ENCODE assay signal across 19 cellular contexts in genomic region chr2:13135856-13136255, GRCh38.
DNase-seq lines count a peak whose midpoint lies in the region; ATAC-seq and TF ChIP-seq lines count a peak whose summit lies in the region.
"Had no signal": no experiment of that assay in that cellular context is flagged by ENCODE, and none has a peak within 500 bp of the region (broad histone marks: within the 10 kb centered on the region; RNA-seq: fewer than 3 reads in every experiment).

No MANE protein-coding gene starts in this region.

- TF ChIP-seq RAD21 in liver (IDR thresholded peaks at IDR 0.05): peak; percentile 55 to 57

- H3K4me1 ChIP-seq in heart right ventricle (peaks cover 0 to 5% (median 0%) of the 10 kb centered on the region in 9 donors), right atrium auricular region (no peaks in the 10 kb centered on the region), liver (ENCODE audit: control insufficient read depth in 4 of 4, insufficient read depth in 4 of 4, low read length in 3 of 4) (peaks cover 0 to 19% (median 11%) of the 10 kb centered on the region in 4 donors)
- H3K4me1 ChIP-seq: A549, HAP-1 had no signal

- H3K9me3 ChIP-seq in heart right ventricle: no peaks in the 10 kb centered on the region
- no peaks in the 10 kb centered on the region for H3K9me3 ChIP-seq in right atrium auricular region
- no peaks in the 10 kb centered on the region for H3K9me3 ChIP-seq in liver (ENCODE audit: control insufficient read depth in 4 of 4, low read length in 3 of 4)
- H3K9me3 ChIP-seq: BLaER1, HAP-1 had no signal

- no peak overlapping the region for H3K9ac ChIP-seq in liver (ENCODE audit: low read depth in 1 of 2, low read length in 2 of 2)
- H3K9ac ChIP-seq: BLaER1, GM23248 had no signal

- WGBS in heart right ventricle, 2 donors: 38 to 53% methylated on average over 1 of the region's 1 CpG
- WGBS in liver: 30% methylated on average over 1 of the region's 1 CpG

- H3K27me3 ChIP-seq in heart right ventricle (no peaks in the 10 kb centered on the region), right atrium auricular region (no peaks in the 10 kb centered on the region), liver (ENCODE audit: control insufficient read depth in 4 of 4, insufficient read depth in 4 of 4, low read length in 3 of 4) (no peaks in the 10 kb centered on the region)
- H3K27me3 ChIP-seq: BLaER1 had no signal

- H3K27ac ChIP-seq in heart right ventricle (no peak overlapping the region), right atrium auricular region (no peak overlapping the region), liver (ENCODE audit: low read depth in 1 of 2, low read length in 2 of 2) (peak overlapping the region; percentile 33 to 46)
- H3K27ac ChIP-seq: 22Rv1, A549, BLaER1, GM23248, HL-60 had no signal

- H3K36me3 ChIP-seq in heart right ventricle: no peaks in the 10 kb centered on the region
- no peaks in the 10 kb centered on the region for H3K36me3 ChIP-seq in right atrium auricular region
- H3K36me3 ChIP-seq in liver (ENCODE audit: control insufficient read depth in 4 of 4, insufficient read depth in 3 of 4, low read depth in 1 of 4, low read length in 3 of 4): no peaks in the 10 kb centered on the region
- H3K36me3 ChIP-seq: BLaER1, HAP-1 had no signal

- no peak for TF ChIP-seq CTCF in heart right ventricle (IDR thresholded peaks at IDR 0.05)
- TF ChIP-seq CTCF in right atrium auricular region (IDR thresholded peaks at IDR 0.05): no peak
- no peak for TF ChIP-seq CTCF in liver (IDR thresholded peaks at IDR 0.05; ENCODE audit: low read depth, low read length, missing input control)

- no peak overlapping the region for H3K4me3 ChIP-seq in heart right ventricle
- no peak overlapping the region for H3K4me3 ChIP-seq in right atrium auricular region
- no peak overlapping the region for H3K4me3 ChIP-seq in liver (ENCODE audit: low read depth in 1 of 3, low read length in 3 of 3)
- H3K4me3 ChIP-seq: A549, BLaER1, GM12878, GM23248, HAP-1 had no signal

- ATAC-seq in heart right ventricle (peak in 6 of 8 donors; percentile 33 to 93 (median 70)), GM21381 (IDR thresholded peaks at IDR 0.05; ENCODE audit: unreplicated experiment) (no peak)
- ATAC-seq: A549, GM12878 had no signal

- intact Hi-C loops in heart right ventricle (cut with DNase I): no loop called here

- DNase-seq in DMS53 (lab: John Stamatoyannopoulos, UW): peak; percentile 1
- no peak for DNase-seq in DMS53 treated with DMSO at 0.1 percent for 48 hours (lab: John Stamatoyannopoulos, UW; ENCODE audit: unreplicated experiment)
- DNase-seq in heart right ventricle: peak in 1 of 2 donors; percentile 6
- DNase-seq in right atrium auricular region (ENCODE audit: low spot score): no peak
- DNase-seq in HUDEP-2 (lab: John Stamatoyannopoulos, UW; ENCODE audit: unreplicated experiment in 76 of 76): no peak
- DNase-seq: CD4-positive, alpha-beta memory T cell; DMS153; DND-41; EL; GM23248; KBM-7 had no signal

TF ChIP-seq in liver, 16 proteins besides CTCF, POLR2A, EP300 and RAD21:
- TF ChIP-seq FOXA2 (IDR thresholded peaks at IDR 0.05): peak; percentile 75
- TF ChIP-seq, protein P1, sequence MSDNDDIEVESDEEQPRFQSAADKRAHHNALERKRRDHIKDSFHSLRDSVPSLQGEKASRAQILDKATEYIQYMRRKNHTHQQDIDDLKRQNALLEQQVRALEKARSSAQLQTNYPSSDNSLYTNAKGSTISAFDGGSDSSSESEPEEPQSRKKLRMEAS (IDR thresholded peaks at IDR 0.05): peak; percentile 79
- TF ChIP-seq FOXA1 (IDR thresholded peaks at IDR 0.05): peak; percentile 64
- TF ChIP-seq YY1 (IDR thresholded peaks at IDR 0.05): peak; percentile 74
- TF ChIP-seq GABPA (IDR thresholded peaks at IDR 0.05 in 1 of 2, conservative IDR thresholded peaks at IDR 0.05 in 1 of 2): no peak
- peak; percentile 99 for TF ChIP-seq SP1 (IDR thresholded peaks at IDR 0.05)
- peak; percentile 98 for TF ChIP-seq RXRA (IDR thresholded peaks at IDR 0.05)
- TF ChIP-seq TAF1 (conservative IDR thresholded peaks at IDR 0.05): no peak
- TF ChIP-seq HNF4G (IDR thresholded peaks at IDR 0.05): peak; percentile 28
- TF ChIP-seq, protein P2, sequence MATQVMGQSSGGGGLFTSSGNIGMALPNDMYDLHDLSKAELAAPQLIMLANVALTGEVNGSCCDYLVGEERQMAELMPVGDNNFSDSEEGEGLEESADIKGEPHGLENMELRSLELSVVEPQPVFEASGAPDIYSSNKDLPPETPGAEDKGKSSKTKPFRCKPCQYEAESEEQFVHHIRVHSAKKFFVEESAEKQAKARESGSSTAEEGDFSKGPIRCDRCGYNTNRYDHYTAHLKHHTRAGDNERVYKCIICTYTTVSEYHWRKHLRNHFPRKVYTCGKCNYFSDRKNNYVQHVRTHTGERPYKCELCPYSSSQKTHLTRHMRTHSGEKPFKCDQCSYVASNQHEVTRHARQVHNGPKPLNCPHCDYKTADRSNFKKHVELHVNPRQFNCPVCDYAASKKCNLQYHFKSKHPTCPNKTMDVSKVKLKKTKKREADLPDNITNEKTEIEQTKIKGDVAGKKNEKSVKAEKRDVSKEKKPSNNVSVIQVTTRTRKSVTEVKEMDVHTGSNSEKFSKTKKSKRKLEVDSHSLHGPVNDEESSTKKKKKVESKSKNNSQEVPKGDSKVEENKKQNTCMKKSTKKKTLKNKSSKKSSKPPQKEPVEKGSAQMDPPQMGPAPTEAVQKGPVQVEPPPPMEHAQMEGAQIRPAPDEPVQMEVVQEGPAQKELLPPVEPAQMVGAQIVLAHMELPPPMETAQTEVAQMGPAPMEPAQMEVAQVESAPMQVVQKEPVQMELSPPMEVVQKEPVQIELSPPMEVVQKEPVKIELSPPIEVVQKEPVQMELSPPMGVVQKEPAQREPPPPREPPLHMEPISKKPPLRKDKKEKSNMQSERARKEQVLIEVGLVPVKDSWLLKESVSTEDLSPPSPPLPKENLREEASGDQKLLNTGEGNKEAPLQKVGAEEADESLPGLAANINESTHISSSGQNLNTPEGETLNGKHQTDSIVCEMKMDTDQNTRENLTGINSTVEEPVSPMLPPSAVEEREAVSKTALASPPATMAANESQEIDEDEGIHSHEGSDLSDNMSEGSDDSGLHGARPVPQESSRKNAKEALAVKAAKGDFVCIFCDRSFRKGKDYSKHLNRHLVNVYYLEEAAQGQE (IDR thresholded peaks at IDR 0.05): peak; percentile 64
- TF ChIP-seq NR2F2 (IDR thresholded peaks at IDR 0.05): peak; percentile 44
- peak; percentile 78 to 90 for TF ChIP-seq HNF4A (conservative IDR thresholded peaks at IDR 0.05)
- TF ChIP-seq, protein P3, sequence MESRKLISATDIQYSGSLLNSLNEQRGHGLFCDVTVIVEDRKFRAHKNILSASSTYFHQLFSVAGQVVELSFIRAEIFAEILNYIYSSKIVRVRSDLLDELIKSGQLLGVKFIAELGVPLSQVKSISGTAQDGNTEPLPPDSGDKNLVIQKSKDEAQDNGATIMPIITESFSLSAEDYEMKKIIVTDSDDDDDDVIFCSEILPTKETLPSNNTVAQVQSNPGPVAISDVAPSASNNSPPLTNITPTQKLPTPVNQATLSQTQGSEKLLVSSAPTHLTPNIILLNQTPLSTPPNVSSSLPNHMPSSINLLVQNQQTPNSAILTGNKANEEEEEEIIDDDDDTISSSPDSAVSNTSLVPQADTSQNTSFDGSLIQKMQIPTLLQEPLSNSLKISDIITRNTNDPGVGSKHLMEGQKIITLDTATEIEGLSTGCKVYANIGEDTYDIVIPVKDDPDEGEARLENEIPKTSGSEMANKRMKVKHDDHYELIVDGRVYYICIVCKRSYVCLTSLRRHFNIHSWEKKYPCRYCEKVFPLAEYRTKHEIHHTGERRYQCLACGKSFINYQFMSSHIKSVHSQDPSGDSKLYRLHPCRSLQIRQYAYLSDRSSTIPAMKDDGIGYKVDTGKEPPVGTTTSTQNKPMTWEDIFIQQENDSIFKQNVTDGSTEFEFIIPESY (IDR thresholded peaks at IDR 0.05): peak; percentile 70
- TF ChIP-seq, protein P4, sequence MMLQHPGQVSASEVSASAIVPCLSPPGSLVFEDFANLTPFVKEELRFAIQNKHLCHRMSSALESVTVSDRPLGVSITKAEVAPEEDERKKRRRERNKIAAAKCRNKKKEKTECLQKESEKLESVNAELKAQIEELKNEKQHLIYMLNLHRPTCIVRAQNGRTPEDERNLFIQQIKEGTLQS (IDR thresholded peaks at IDR 0.05): peak; percentile 93
- TF ChIP-seq EGR1 (IDR thresholded peaks at IDR 0.05; ENCODE audit: low read depth in 2 of 2): peak in 1 of 2 donors; percentile 43
- TF ChIP-seq JUND (IDR thresholded peaks at IDR 0.05): peak; percentile 68 to 71

Comparison
In these comparisons a context has a peak if more than half of its experiments do, and no peak if none do; other contexts are left out.
1. H3K27ac ChIP-seq: peak in liver (2 of 2); none in heart right ventricle (0 of 10) and right atrium auricular region (0 of 2).